In the genomic region with DNA sequence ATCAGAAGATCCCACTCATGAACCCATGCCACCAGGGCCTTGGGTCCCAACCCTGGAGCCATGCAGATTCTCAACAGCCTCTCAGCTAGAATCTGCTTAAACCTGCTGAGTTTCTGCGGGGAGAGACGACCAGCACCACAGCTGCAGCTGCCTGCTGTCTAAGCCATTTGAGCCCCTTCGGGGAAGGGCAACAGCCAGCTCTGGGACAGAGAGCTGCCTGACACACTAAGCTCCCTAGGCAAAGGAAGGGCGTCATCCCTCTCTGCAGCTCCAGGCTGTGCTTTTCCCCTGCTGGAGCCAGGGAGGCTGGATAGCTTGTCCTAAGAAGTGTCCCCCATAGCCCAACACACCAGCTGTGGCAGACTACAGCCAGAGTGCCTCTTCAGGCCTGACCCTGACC, we compare ENCODE assay signal across 29 cellular contexts.
"Had no signal": no experiment of that assay in that cellular context is flagged by ENCODE, and none has a peak within 500 bp of the region (broad histone marks: within the 10 kb centered on the region; RNA-seq: fewer than 3 reads in every experiment).

No MANE protein-coding gene starts in this region.

- H3K27me3 ChIP-seq: ascending aorta, breast epithelium, cardiac muscle cell, colonic mucosa had no signal

- H3K9me3 ChIP-seq: ascending aorta, breast epithelium, colonic mucosa had no signal

- H3K27ac Mint-ChIP-seq: activated CD4-positive, alpha-beta memory T cell treated with anti-CD3 and anti-CD28 coated beads for 36 hours; activated CD4-positive, alpha-beta T cell treated with anti-CD3 and anti-CD28 coated beads for 36 hours; activated CD4-positive, alpha-beta T cell treated with anti-CD3 and anti-CD28 coated beads, Interleukin-2, amount 10 ng/mL, durations not matched to agents 24 days and 14 days; activated CD8-positive, alpha-beta memory T cell treated with anti-CD3 and anti-CD28 coated beads, Interleukin-2, amount 10 ng/mL, durations not matched to agents 7 days and 5 days; activated CD8-positive, alpha-beta T cell treated with anti-CD3 and anti-CD28 coated beads, Interleukin-2, amount 10 ng/mL, durations not matched to agents 7 days and 5 days; activated naive CD4-positive, alpha-beta T cell treated with anti-CD3 and anti-CD28 coated beads, Interleukin-2, amount 10 ng/mL, durations not matched to agents 7 days and 5 days; activated naive CD4-positive, alpha-beta T cell treated with anti-CD3 and anti-CD28 coated beads, Interleukin-2, amount 50 U/mL, for 72 hours; activated naive CD8-positive, alpha-beta T cell treated with anti-CD3 and anti-CD28 coated beads, Interleukin-2, amount 10 ng/mL, durations not matched to agents 7 days and 5 days; activated T-cell treated with anti-CD3 and anti-CD28 coated beads, Interleukin-2, amount 50 U/mL, for 72 hours; brain; T-helper 17 cell; T-helper 2 cell treated with Interferon-gamma antibody and Interleukin-4, amounts not matched to agents 5 μg/mL and 100 μg/mL, for 36 hours had no signal

- H3K4me1 ChIP-seq: ascending aorta, breast epithelium, colonic mucosa had no signal

- H3K36me3 Mint-ChIP-seq: activated CD4-positive, alpha-beta memory T cell treated with anti-CD3 and anti-CD28 coated beads for 36 hours; activated CD8-positive, alpha-beta memory T cell treated with anti-CD3 and anti-CD28 coated beads, Interleukin-2, amount 10 ng/mL, durations not matched to agents 7 days and 5 days; activated naive CD4-positive, alpha-beta T cell treated with anti-CD3 and anti-CD28 coated beads, Interleukin-2, amount 10 ng/mL, durations not matched to agents 7 days and 5 days; activated naive CD4-positive, alpha-beta T cell treated with anti-CD3 and anti-CD28 coated beads, Interleukin-2, amount 50 U/mL, for 72 hours; activated naive CD8-positive, alpha-beta T cell treated with anti-CD3 and anti-CD28 coated beads, Interleukin-2, amount 10 ng/mL, durations not matched to agents 7 days and 5 days; brain had no signal

- H3K9me3 Mint-ChIP-seq: activated CD4-positive, alpha-beta memory T cell treated with anti-CD3 and anti-CD28 coated beads for 36 hours; activated CD4-positive, alpha-beta T cell treated with anti-CD3 and anti-CD28 coated beads, Interleukin-2, amount 10 ng/mL, durations not matched to agents 24 days and 14 days; T-helper 2 cell treated with Interferon-gamma antibody and Interleukin-4, amounts not matched to agents 5 μg/mL and 100 μg/mL, for 36 hours had no signal

- ATAC-seq: activated CD4-positive, alpha-beta T cell treated with anti-CD3 and anti-CD28 coated beads for 36 hours; activated CD8-positive, alpha-beta memory T cell treated with anti-CD3 and anti-CD28 coated beads, Interleukin-2, amount 10 ng/mL, durations not matched to agents 7 days and 5 days; activated CD8-positive, alpha-beta T cell treated with anti-CD3 and anti-CD28 coated beads, Interleukin-2, amount 10 ng/mL, durations not matched to agents 7 days and 5 days; activated naive CD4-positive, alpha-beta T cell treated with anti-CD3 and anti-CD28 coated beads, Interleukin-2, amount 50 U/mL, for 72 hours; activated T-cell treated with anti-CD3 and anti-CD28 coated beads, Interleukin-2, amount 50 U/mL, for 72 hours; esophagus mucosa; T-helper 17 cell had no signal

- DNase-seq: activated CD4-positive, alpha-beta memory T cell treated with anti-CD3 and anti-CD28 coated beads for 36 hours; activated CD4-positive, alpha-beta T cell treated with anti-CD3 and anti-CD28 coated beads for 36 hours; activated CD4-positive, alpha-beta T cell treated with anti-CD3 and anti-CD28 coated beads, Interleukin-2, amount 10 ng/mL, durations not matched to agents 24 days and 14 days; activated CD4-positive, CD25-positive, alpha-beta regulatory T cell; activated CD4-positive, CD25-positive, alpha-beta regulatory T cell treated with anti-CD3 and anti-CD28 coated beads, Interleukin-2, amount 50 U/mL, for 72 hours; activated CD8-positive, alpha-beta memory T cell treated with anti-CD3 and anti-CD28 coated beads, Interleukin-2, amount 10 ng/mL, durations not matched to agents 7 days and 5 days; activated CD8-positive, alpha-beta memory T cell treated with anti-CD3 and anti-CD28 coated beads, Interleukin-2, amount 50 U/mL, for 4 hours; activated CD8-positive, alpha-beta T cell treated with anti-CD3 and anti-CD28 coated beads, Interleukin-2, amount 10 ng/mL, durations not matched to agents 7 days and 5 days; activated gamma-delta T cell; activated naive CD4-positive, alpha-beta T cell; activated naive CD4-positive, alpha-beta T cell treated with anti-CD3 and anti-CD28 coated beads, Interleukin-2, amount 10 ng/mL, durations not matched to agents 7 days and 5 days; activated naive CD8-positive, alpha-beta T cell treated with anti-CD3 and anti-CD28 coated beads, Interleukin-2, amount 10 ng/mL, durations not matched to agents 7 days and 5 days; activated T-cell treated with anti-CD3 and anti-CD28 coated beads, Interleukin-2, amount 50 U/mL, for 1 hour; activated T-cell treated with anti-CD3 and anti-CD28 coated beads, Interleukin-2, amount 50 U/mL, for 72 hours; central memory CD4-positive, alpha-beta T cell; cerebellar nuclear complex; colonic mucosa; effector CD8-positive, alpha-beta T cell; foreskin fibroblast; head of caudate nucleus; T-helper 17 cell; T1000 had no signal

- H3K4me3 Mint-ChIP-seq: activated CD4-positive, alpha-beta memory T cell treated with anti-CD3 and anti-CD28 coated beads for 36 hours; activated CD4-positive, alpha-beta T cell treated with anti-CD3 and anti-CD28 coated beads for 36 hours; activated CD4-positive, alpha-beta T cell treated with anti-CD3 and anti-CD28 coated beads, Interleukin-2, amount 10 ng/mL, durations not matched to agents 24 days and 14 days; activated CD8-positive, alpha-beta memory T cell treated with anti-CD3 and anti-CD28 coated beads, Interleukin-2, amount 10 ng/mL, durations not matched to agents 7 days and 5 days; activated CD8-positive, alpha-beta T cell treated with anti-CD3 and anti-CD28 coated beads, Interleukin-2, amount 10 ng/mL, durations not matched to agents 7 days and 5 days; activated naive CD4-positive, alpha-beta T cell treated with anti-CD3 and anti-CD28 coated beads, Interleukin-2, amount 10 ng/mL, durations not matched to agents 7 days and 5 days; activated naive CD8-positive, alpha-beta T cell treated with anti-CD3 and anti-CD28 coated beads, Interleukin-2, amount 10 ng/mL, durations not matched to agents 7 days and 5 days; activated T-cell treated with anti-CD3 and anti-CD28 coated beads, Interleukin-2, amount 50 U/mL, for 72 hours; brain; T-helper 17 cell; T-helper 2 cell treated with Interferon-gamma antibody and Interleukin-4, amounts not matched to agents 5 μg/mL and 100 μg/mL, for 36 hours had no signal

- H3K36me3 ChIP-seq: ascending aorta, breast epithelium, cardiac muscle cell, colonic mucosa had no signal

- H3K27ac ChIP-seq: breast epithelium, cardiac muscle cell, colonic mucosa had no signal

- H3K27me3 Mint-ChIP-seq: activated CD4-positive, alpha-beta memory T cell treated with anti-CD3 and anti-CD28 coated beads for 36 hours; activated CD4-positive, alpha-beta T cell treated with anti-CD3 and anti-CD28 coated beads for 36 hours; activated CD4-positive, alpha-beta T cell treated with anti-CD3 and anti-CD28 coated beads, Interleukin-2, amount 10 ng/mL, durations not matched to agents 24 days and 14 days; activated CD8-positive, alpha-beta memory T cell treated with anti-CD3 and anti-CD28 coated beads, Interleukin-2, amount 10 ng/mL, durations not matched to agents 7 days and 5 days; activated naive CD4-positive, alpha-beta T cell treated with anti-CD3 and anti-CD28 coated beads, Interleukin-2, amount 10 ng/mL, durations not matched to agents 7 days and 5 days; activated naive CD8-positive, alpha-beta T cell treated with anti-CD3 and anti-CD28 coated beads, Interleukin-2, amount 10 ng/mL, durations not matched to agents 7 days and 5 days; T-helper 17 cell had no signal

- H3K4me3 ChIP-seq: ascending aorta, breast epithelium, cardiac muscle cell, colonic mucosa had no signal

- H3K4me1 Mint-ChIP-seq: activated CD4-positive, alpha-beta T cell treated with anti-CD3 and anti-CD28 coated beads for 36 hours; activated CD4-positive, alpha-beta T cell treated with anti-CD3 and anti-CD28 coated beads, Interleukin-2, amount 10 ng/mL, durations not matched to agents 24 days and 14 days; activated CD8-positive, alpha-beta memory T cell treated with anti-CD3 and anti-CD28 coated beads, Interleukin-2, amount 10 ng/mL, durations not matched to agents 7 days and 5 days; activated naive CD4-positive, alpha-beta T cell treated with anti-CD3 and anti-CD28 coated beads, Interleukin-2, amount 10 ng/mL, durations not matched to agents 7 days and 5 days; activated naive CD8-positive, alpha-beta T cell treated with anti-CD3 and anti-CD28 coated beads, Interleukin-2, amount 10 ng/mL, durations not matched to agents 7 days and 5 days; brain; T-helper 17 cell had no signal
